6 cellular contexts compared by ENCODE assay signal in the genomic region with DNA sequence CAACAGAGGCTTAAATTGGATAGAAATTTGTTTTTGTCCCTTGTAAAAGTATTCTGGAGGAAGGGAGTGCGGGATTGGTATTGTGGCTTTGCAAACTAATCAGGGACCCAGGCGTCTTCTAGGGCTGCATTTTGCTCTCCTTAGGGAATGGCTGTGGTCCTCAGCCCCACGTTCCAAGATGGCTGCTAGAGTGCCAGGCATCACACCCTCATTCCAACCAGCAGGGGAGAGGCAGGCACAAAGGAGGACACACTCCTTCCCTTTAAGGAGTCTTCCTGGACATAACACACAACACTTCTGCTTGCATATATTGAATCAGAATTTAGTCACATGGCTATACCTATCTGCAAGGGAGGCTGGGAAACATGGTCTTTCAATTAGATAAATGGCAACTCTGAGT.
"Had no signal": no experiment of that assay in that cellular context is flagged by ENCODE, and none has a peak within 500 bp of the region (broad histone marks: within the 10 kb centered on the region; RNA-seq: fewer than 3 reads in every experiment).

No MANE protein-coding gene starts in this region.

- H3K36me3 ChIP-seq: HAP-1 had no signal

- ATAC-seq: GM23338 had no signal

- H2AFZ ChIP-seq: GM23338 had no signal

- DNase-seq: H7, IMR-90, KBM-7 had no signal

- H3K9me3 ChIP-seq: HAP-1 had no signal

- H3K4me3 ChIP-seq: GM23338, HAP-1 had no signal

- FAIRE-seq: HTR-8/SVneo had no signal

- H3K4me2 ChIP-seq: GM23338 had no signal

- H3K4me1 ChIP-seq: HAP-1 had no signal
